Comparison of ENCODE assay signal across 14 cellular contexts in genomic region chr7:147412782-147413186, GRCh38.
DNase-seq lines count a peak whose midpoint lies in the region; ATAC-seq, FAIRE-seq and TF ChIP-seq lines count a peak whose summit lies in the region.
"Had no signal": no experiment of that assay in that cellular context is flagged by ENCODE, and none has a peak within 500 bp of the region (broad histone marks: within the 10 kb centered on the region; RNA-seq: fewer than 3 reads in every experiment).

No MANE protein-coding gene starts in this region.

- H3K27ac Mint-ChIP-seq in MCF 10A (ENCODE audit: low read depth, unreplicated experiment), result peak overlapping the region; percentile 5
- peak overlapping the region; percentile 99 for H3K27ac Mint-ChIP-seq in astrocyte (ENCODE audit: unreplicated experiment)
- H3K27ac Mint-ChIP-seq: activated naive CD8-positive, alpha-beta T cell treated with anti-CD3 and anti-CD28 coated beads, Interleukin-2, amount 50 U/mL, for 24 hours had no signal

- H3K27me3 ChIP-seq in breast epithelium (no peaks in the 10 kb centered on the region), astrocyte (ENCODE audit: insufficient read depth, low read length) (no peaks in the 10 kb centered on the region)

- no peaks in the 10 kb centered on the region for H4K20me1 ChIP-seq in astrocyte (ENCODE audit: insufficient read depth, low read length)

- no peak for TF ChIP-seq POLR2A in breast epithelium (IDR thresholded peaks at IDR 0.05)

- H3K4me1 ChIP-seq in breast epithelium (no peaks in the 10 kb centered on the region), astrocyte (ENCODE audit: insufficient read depth, low read length) (peaks cover 13% of the 10 kb centered on the region)

- FAIRE-seq in astrocyte (lab: Jason Lieb, UNC) (peak; percentile 89), urothelium cell line (lab: Jason Lieb, UNC) (no peak)

- H3K4me3 ChIP-seq in breast epithelium (no peak overlapping the region), astrocyte (ENCODE audit: insufficient read depth, low read depth, low read length) (no peak overlapping the region)
- H3K4me3 ChIP-seq: thoracic aorta had no signal

- POLR2A ChIA-PET in MCF 10A (lab: Yijun Ruan, JAX), result no interaction called here

- no peaks in the 10 kb centered on the region for H3K36me3 ChIP-seq in breast epithelium
- H3K36me3 ChIP-seq in astrocyte (ENCODE audit: insufficient read depth, low read length), result no peaks in the 10 kb centered on the region
- H3K36me3 ChIP-seq: thoracic aorta had no signal

- intact Hi-C loops in MCF 10A (cut with micrococcal nuclease), result no loop called here
- intact Hi-C loops in breast epithelium (cut with DNase I; ENCODE audit: low total_unique reads), result no loop called here

- no peak for ATAC-seq in HG03442 (IDR thresholded peaks at IDR 0.05; ENCODE audit: unreplicated experiment)
- ATAC-seq: activated naive CD8-positive, alpha-beta T cell treated with anti-CD3 and anti-CD28 coated beads, Interleukin-2, amount 50 U/mL, for 24 hours; sciatic nerve had no signal

- TF ChIP-seq CTCF in MCF 10A (IDR thresholded peaks at IDR 0.05; ENCODE audit: unreplicated experiment) (no peak), breast epithelium (IDR thresholded peaks at IDR 0.05) (no peak), astrocyte (IDR thresholded peaks at IDR 0.05; ENCODE audit: insufficient read depth, low read depth, low read length) (no peak)

- H3K9me3 ChIP-seq in breast epithelium (no peaks in the 10 kb centered on the region), astrocyte (ENCODE audit: insufficient read depth, low read depth, low read length) (no peaks in the 10 kb centered on the region)
- H3K9me3 ChIP-seq: thoracic aorta had no signal

- no peaks in the 10 kb centered on the region for H3K36me3 Mint-ChIP-seq in MCF 10A (ENCODE audit: insufficient read depth, unreplicated experiment)
- H3K36me3 Mint-ChIP-seq in astrocyte (ENCODE audit: low read depth, unreplicated experiment), result no peaks in the 10 kb centered on the region

- H2AFZ ChIP-seq in astrocyte (ENCODE audit: low read depth, low read length), result peak overlapping the region; percentile 22

- peak overlapping the region; percentile 35 for H3K4me2 ChIP-seq in astrocyte (ENCODE audit: low read length)

- H3K79me2 ChIP-seq in astrocyte (ENCODE audit: insufficient read depth, low read length), result no peaks in the 10 kb centered on the region

- peak; percentile 45 for DNase-seq in MCF 10A (ENCODE audit: unreplicated experiment)
- no peak for DNase-seq in breast epithelium (ENCODE audit: low spot score in 2 of 2)
- DNase-seq in astrocyte (ENCODE audit: low read depth), result peak; percentile 86
- peak; percentile 90 for DNase-seq in iris pigment epithelial cell (ENCODE audit: low read depth)
- DNase-seq in urothelium cell line (ENCODE audit: low spot score), result peak; percentile 8
- DNase-seq in GDM1 (lab: John Stamatoyannopoulos, UW), result no peak
- no peak for DNase-seq in activated effector memory CD4-positive, alpha-beta T cell treated with Interleukin-2 at 50 U/mL for 16 hours
- DNase-seq: activated naive CD8-positive, alpha-beta T cell treated with anti-CD3 and anti-CD28 coated beads, Interleukin-2, amount 50 U/mL, for 24 hours; effector memory CD4-positive, alpha-beta T cell; NCI-H226 had no signal

- H3K9me3 Mint-ChIP-seq in MCF 10A (ENCODE audit: unreplicated experiment) (peaks cover 6% of the 10 kb centered on the region), astrocyte (ENCODE audit: unreplicated experiment) (no peaks in the 10 kb centered on the region)

- H3K4me3 Mint-ChIP-seq in MCF 10A (ENCODE audit: unreplicated experiment) (peak overlapping the region; percentile 46), astrocyte (ENCODE audit: unreplicated experiment) (no peak overlapping the region)
- H3K4me3 Mint-ChIP-seq: activated naive CD8-positive, alpha-beta T cell treated with anti-CD3 and anti-CD28 coated beads, Interleukin-2, amount 50 U/mL, for 24 hours had no signal

- no TSS peak for BruUV-seq in MCF 10A (replicated peaks; lab: Mats Ljungman, UMichigan)

- no peaks in the 10 kb centered on the region for H3K27me3 Mint-ChIP-seq in MCF 10A (ENCODE audit: insufficient read depth, unreplicated experiment)
- H3K27me3 Mint-ChIP-seq in astrocyte (ENCODE audit: low read depth, unreplicated experiment), result no peaks in the 10 kb centered on the region
- H3K27me3 Mint-ChIP-seq: activated naive CD8-positive, alpha-beta T cell treated with anti-CD3 and anti-CD28 coated beads, Interleukin-2, amount 50 U/mL, for 24 hours had no signal

- H3K9ac ChIP-seq in astrocyte (ENCODE audit: low read length), result no peak overlapping the region

- CTCF ChIA-PET in MCF 10A (lab: Yijun Ruan, JAX), result interaction anchor here (1.4 kb wide), 1 partner anchor 19 kb away, joined by 4 read pairs; no protein-coding TSS in a partner anchor

- no peak overlapping the region for H3K27ac ChIP-seq in breast epithelium
- H3K27ac ChIP-seq in astrocyte (ENCODE audit: low read depth, low read length), result peak overlapping the region; percentile 26
- H3K27ac ChIP-seq: 22Rv1, thoracic aorta had no signal

- H3K4me1 Mint-ChIP-seq in MCF 10A (ENCODE audit: insufficient read depth, unreplicated experiment) (peaks cover 17% of the 10 kb centered on the region), astrocyte (ENCODE audit: low read depth, unreplicated experiment) (peaks cover 24% of the 10 kb centered on the region)
- H3K4me1 Mint-ChIP-seq: activated naive CD8-positive, alpha-beta T cell treated with anti-CD3 and anti-CD28 coated beads, Interleukin-2, amount 50 U/mL, for 24 hours had no signal

Comparison
In these comparisons a context has a peak if more than half of its experiments do, and no peak if none do; other contexts are left out.
1. DNase-seq: peak in MCF 10A (single experiment), astrocyte (single experiment), iris pigment epithelial cell (single experiment) and urothelium cell line (single experiment); none in breast epithelium (0 of 2), GDM1 (single experiment) and activated effector memory CD4-positive, alpha-beta T cell treated with Interleukin-2 at 50 U/mL for 16 hours (single experiment).